20 cellular contexts compared by ENCODE assay signal in the genomic region with DNA sequence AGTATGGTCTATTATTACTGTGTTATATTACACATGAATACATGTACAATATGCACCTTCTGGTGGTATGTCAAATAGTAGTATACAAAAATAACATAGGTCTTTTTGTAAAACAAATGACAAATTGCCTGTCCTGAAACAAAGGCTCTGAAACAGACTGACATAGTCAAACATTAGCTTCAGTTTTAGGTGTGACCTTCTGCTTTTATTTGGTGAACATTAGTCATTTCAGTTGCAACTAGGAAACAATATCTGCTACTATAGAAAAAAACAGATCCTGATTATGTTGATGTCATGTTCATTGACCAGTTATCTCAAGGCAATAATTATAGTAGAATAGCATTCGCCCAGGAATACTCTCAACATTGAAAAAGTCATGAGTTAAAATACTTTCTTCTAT.
DNase-seq lines count a peak whose midpoint lies in the region; ATAC-seq and TF ChIP-seq lines count a peak whose summit lies in the region.
"Had no signal": no experiment of that assay in that cellular context is flagged by ENCODE, and none has a peak within 500 bp of the region (broad histone marks: within the 10 kb centered on the region; RNA-seq: fewer than 3 reads in every experiment).

No MANE protein-coding gene starts in this region.

- H3K36me3 ChIP-seq in colonic mucosa, result no peaks in the 10 kb centered on the region
- no peaks in the 10 kb centered on the region for H3K36me3 ChIP-seq in osteoblast (ENCODE audit: insufficient read depth, low read length)
- H3K36me3 ChIP-seq in sigmoid colon, result no peaks in the 10 kb centered on the region
- H3K36me3 ChIP-seq: HAP-1, left ventricle myocardium inferior, neural progenitor cell, suprapubic skin had no signal

- WGBS in sigmoid colon, 2 donors, result 24 to 74% methylated on average over 1 of the region's 1 CpG

- no peak for TF ChIP-seq EP300 in sigmoid colon (IDR thresholded peaks at IDR 0.05)

- CTCF ChIA-PET in GM10248 (lab: Yijun Ruan, JAX), result interaction anchor here (1.4 kb wide), 1 partner anchor 11 kb away, joined by 5 read pairs; no protein-coding TSS in a partner anchor

- H3K4me2 ChIP-seq in osteoblast (ENCODE audit: insufficient read depth, low read length), result no peak overlapping the region
- H3K4me2 ChIP-seq: KMS-11, neural progenitor cell had no signal

- H3K9ac ChIP-seq in colonic mucosa (ENCODE audit: low read depth in 2 of 2, low read length in 2 of 2), result no peak overlapping the region
- H3K9ac ChIP-seq: KMS-11, neural progenitor cell had no signal

- H3K4me3 ChIP-seq in colonic mucosa, result no peak overlapping the region
- no peak overlapping the region for H3K4me3 ChIP-seq in osteoblast (ENCODE audit: insufficient read depth, low read length)
- no peak overlapping the region for H3K4me3 ChIP-seq in sigmoid colon
- H3K4me3 ChIP-seq: HAP-1, left ventricle myocardium inferior, neural progenitor cell, suprapubic skin had no signal

- intact Hi-C loops in colonic mucosa (cut with DNase I) (no loop called here), sigmoid colon (cut with DNase I) (no loop called here)

- TF ChIP-seq CTCF in GM10248 (IDR thresholded peaks at IDR 0.05; ENCODE audit: control extremely low read depth, extremely low read depth, low read depth, missing control alignments) (no peak), colonic mucosa (IDR thresholded peaks at IDR 0.05) (no peak), osteoblast (IDR thresholded peaks at IDR 0.05; ENCODE audit: extremely low read depth, low read depth, low read length) (no peak), sigmoid colon (IDR thresholded peaks at IDR 0.05) (no peak)

- POLR2A ChIA-PET in GM10248 (lab: Yijun Ruan, JAX), result no interaction called here

- H4K20me1 ChIP-seq in osteoblast (ENCODE audit: insufficient read depth, low read length), result no peaks in the 10 kb centered on the region

- no peak for TF ChIP-seq POLR2A in sigmoid colon (IDR thresholded peaks at IDR 0.05)

- H3K9me3 Mint-ChIP-seq in activated naive CD4-positive, alpha-beta T cell treated with anti-CD3 and anti-CD28 coated beads, Interleukin-2, amount 50 U/mL, for 72 hours, result no peaks in the 10 kb centered on the region
- H3K9me3 Mint-ChIP-seq: CD4-positive, CD25-positive, alpha-beta regulatory T cell; central memory CD8-positive, alpha-beta T cell; neural progenitor cell; T-helper 1 cell treated with Interleukin-12 subunit alpha and Interleukin-12 subunit beta and Interleukin-4 antibody, amounts not matched to agents 30 μg/mL and 1 μg/mL, for 36 hours had no signal

- no peaks in the 10 kb centered on the region for H3K79me2 ChIP-seq in osteoblast (ENCODE audit: insufficient read depth, low read length)

- no peaks in the 10 kb centered on the region for H3K36me3 Mint-ChIP-seq in activated naive CD4-positive, alpha-beta T cell treated with anti-CD3 and anti-CD28 coated beads, Interleukin-2, amount 50 U/mL, for 72 hours
- H3K36me3 Mint-ChIP-seq: CD4-positive, CD25-positive, alpha-beta regulatory T cell; neural progenitor cell had no signal

- H3K9me3 ChIP-seq in colonic mucosa, result no peaks in the 10 kb centered on the region
- H3K9me3 ChIP-seq in osteoblast (ENCODE audit: low read depth, low read length), result no peaks in the 10 kb centered on the region
- H3K9me3 ChIP-seq in sigmoid colon, result no peaks in the 10 kb centered on the region
- H3K9me3 ChIP-seq: HAP-1, left ventricle myocardium inferior, suprapubic skin had no signal

- H3K4me1 ChIP-seq in colonic mucosa (peaks cover 7% of the 10 kb centered on the region), osteoblast (ENCODE audit: insufficient read depth, low read length) (no peaks in the 10 kb centered on the region), sigmoid colon (peaks cover 0 to 4% (median 0%) of the 10 kb centered on the region in 4 donors)
- H3K4me1 ChIP-seq: left ventricle myocardium inferior, suprapubic skin had no signal

- DNase-seq in GM10248 (ENCODE audit: extremely low spot score) (peak; percentile 37), colonic mucosa (no peak), osteoblast (ENCODE audit: insufficient read length, low spot score, missing footprints) (peak; percentile 66), sigmoid colon (no peak), Ammon's horn (ENCODE audit: low spot score) (no peak), NCI-H2171 treated with DMSO at 0.1 percent for 48 hours (lab: John Stamatoyannopoulos, UW) (no peak)
- DNase-seq in activated naive CD4-positive, alpha-beta T cell treated with anti-CD3 and anti-CD28 coated beads, Interleukin-2, amount 50 U/mL, for 72 hours (ENCODE audit: low spot score in 2 of 2), result no peak
- DNase-seq: activated gamma-delta T cell treated with Interleukin-2 at 50 U/mL for 16 hours; CD4-positive, CD25-positive, alpha-beta regulatory T cell; DMS153; left ventricle myocardium inferior; NCI-H524 treated with DMSO at 0.1 percent for 48 hours; SIG-M5 had no signal

- peak; percentile 48 for ATAC-seq in HG03135 (IDR thresholded peaks at IDR 0.05; ENCODE audit: unreplicated experiment)
- ATAC-seq in activated naive CD4-positive, alpha-beta T cell treated with anti-CD3 and anti-CD28 coated beads, Interleukin-2, amount 50 U/mL, for 72 hours, result no peak

- H3K27me3 ChIP-seq in colonic mucosa, result no peaks in the 10 kb centered on the region
- H3K27me3 ChIP-seq in osteoblast (ENCODE audit: insufficient read depth, low read length), result no peaks in the 10 kb centered on the region
- no peaks in the 10 kb centered on the region for H3K27me3 ChIP-seq in sigmoid colon
- H3K27me3 ChIP-seq: neural progenitor cell, suprapubic skin had no signal

- peak overlapping the region; percentile 22 for H3K27ac ChIP-seq in colonic mucosa
- no peak overlapping the region for H3K27ac ChIP-seq in osteoblast (ENCODE audit: low read depth, low read length)
- no peak overlapping the region for H3K27ac ChIP-seq in sigmoid colon
- H3K27ac ChIP-seq: KMS-11, left ventricle myocardium inferior, neural progenitor cell, suprapubic skin had no signal

- H3K27ac Mint-ChIP-seq in activated naive CD4-positive, alpha-beta T cell treated with anti-CD3 and anti-CD28 coated beads, Interleukin-2, amount 50 U/mL, for 72 hours, result no peak overlapping the region
- H3K27ac Mint-ChIP-seq: CD4-positive, CD25-positive, alpha-beta regulatory T cell; neural progenitor cell; T-helper 1 cell treated with Interleukin-12 subunit alpha and Interleukin-12 subunit beta and Interleukin-4 antibody, amounts not matched to agents 30 μg/mL and 1 μg/mL, for 36 hours had no signal

- H2AFZ ChIP-seq in osteoblast (ENCODE audit: low read length), result no peak overlapping the region
- H2AFZ ChIP-seq: neural progenitor cell had no signal

Comparison
In these comparisons a context has a peak if more than half of its experiments do, and no peak if none do; other contexts are left out.
1. DNase-seq: peak in GM10248 (single experiment) and osteoblast (single experiment); none in colonic mucosa (single experiment), sigmoid colon (single experiment), activated naive CD4-positive, alpha-beta T cell treated with anti-CD3 and anti-CD28 coated beads, Interleukin-2, amount 50 U/mL, for 72 hours (0 of 2), Ammon's horn (single experiment) and NCI-H2171 treated with DMSO at 0.1 percent for 48 hours (single experiment).